ENCODE assay signal across 8 cellular contexts in genomic region chr22:37659066-37659896, GRCh38. TPM values are rescaled to one million over a fixed set of nuclear protein-coding genes. Genes with fewer than 3 reads are reported as not detected.
DNase-seq lines count a peak whose midpoint lies in the region; ATAC-seq and TF ChIP-seq lines count a peak whose summit lies in the region.

No MANE protein-coding gene starts in this region.

- no peak for TF ChIP-seq CTCF in left lung (IDR thresholded peaks at IDR 0.05)
- TF ChIP-seq CTCF in testis (IDR thresholded peaks at IDR 0.05): no peak

- H3K27me3 ChIP-seq in CD4-positive, alpha-beta memory T cell (ENCODE audit: insufficient read depth, low read length): no peaks in the 10 kb centered on the region
- H3K27me3 ChIP-seq in left lung: no peaks in the 10 kb centered on the region
- H3K27me3 ChIP-seq in testis: no peaks in the 10 kb centered on the region

- H3K27me3 Mint-ChIP-seq in CD4-positive, alpha-beta memory T cell: no peaks in the 10 kb centered on the region
- no peaks in the 10 kb centered on the region for H3K27me3 Mint-ChIP-seq in IgD-negative memory B cell

- H3K27ac ChIP-seq in CD4-positive, alpha-beta memory T cell (ENCODE audit: low read depth, low read length): peak overlapping the region; percentile 40
- peak overlapping the region; percentile 17 for H3K27ac ChIP-seq in angular gyrus (ENCODE audit: low read depth, low read length)
- no peak overlapping the region for H3K27ac ChIP-seq in left lung
- H3K27ac ChIP-seq in testis: peak overlapping the region; percentile 68 to 84

- TF ChIP-seq POLR2A in testis (IDR thresholded peaks at IDR 0.05): no peak

- WGBS in testis, 2 donors: 4% methylated on average over 30 to 36 of the region's 68 CpGs

- H3K27ac Mint-ChIP-seq in CD4-positive, alpha-beta memory T cell: peak overlapping the region in 6 of 7 donors; percentile 62 to 86 (median 76)
- peak overlapping the region; percentile 91 to 93 (median 92) for H3K27ac Mint-ChIP-seq in IgD-negative memory B cell

- H3K9me3 ChIP-seq in CD4-positive, alpha-beta memory T cell (ENCODE audit: control insufficient read depth in 1 of 2, low read length in 2 of 2): no peaks in the 10 kb centered on the region
- H3K9me3 ChIP-seq in left lung (no peaks in the 10 kb centered on the region), testis (no peaks in the 10 kb centered on the region)

- peak overlapping the region in 1 of 2 donors; percentile 57 for H3K4me3 ChIP-seq in CD4-positive, alpha-beta memory T cell (ENCODE audit: low read length in 2 of 2)
- peak overlapping the region; percentile 27 to 49 for H3K4me3 ChIP-seq in left lung
- peak overlapping the region; percentile 67 to 69 for H3K4me3 ChIP-seq in testis

- CTCF ChIA-PET in CD4-positive, alpha-beta memory T cell (lab: Charles Lee; ENCODE audit: partially characterized antibody): interaction anchor here (0.8 to 17.5 kb wide), 15 partner anchors 12 to 204 kb away, joined by 3 to 221 read pairs (median 6); partner anchors contain the start of genes GGA1 and LGALS1

- H3K4me1 Mint-ChIP-seq in CD4-positive, alpha-beta memory T cell: peaks cover 27 to 49% (median 37%) of the 10 kb centered on the region in 4 donors
- peaks cover 30 to 42% (median 41%) of the 10 kb centered on the region in 3 donors for H3K4me1 Mint-ChIP-seq in IgD-negative memory B cell

- peak overlapping the region; percentile 78 to 90 (median 82) for H3K4me3 Mint-ChIP-seq in CD4-positive, alpha-beta memory T cell
- peak overlapping the region; percentile 84 to 95 (median 94) for H3K4me3 Mint-ChIP-seq in IgD-negative memory B cell

- H3K4me1 ChIP-seq in CD4-positive, alpha-beta memory T cell (ENCODE audit: insufficient read depth, low read length): peaks cover 33% of the 10 kb centered on the region
- H3K4me1 ChIP-seq in left lung (peaks cover 13 to 41% of the 10 kb centered on the region in 2 donors), testis (peaks cover 32% of the 10 kb centered on the region)

- DNase-seq in CD4-positive, alpha-beta memory T cell: peak in 1 of 5 donors; percentile 38
- peak in 1 of 2 donors; percentile 82 for DNase-seq in left lung
- DNase-seq in testis: peak; percentile 59
- DNase-seq in NK-92 (lab: John Stamatoyannopoulos, UW; ENCODE audit: unreplicated experiment): no peak
- DNase-seq in DMS 273 treated with DMSO at 0.1 percent for 48 hours (lab: John Stamatoyannopoulos, UW): no peak

- POLR2A ChIA-PET in CD4-positive, alpha-beta memory T cell (lab: Charles Lee; ENCODE audit: partially characterized antibody): interaction anchor here (0.6 to 13.9 kb wide), 16 partner anchors 10 to 1579 kb away, joined by 3 to 348 read pairs (median 18); partner anchors contain the start of genes GGA1, LGALS1, NOL12 and SH3BP1

- H3K36me3 ChIP-seq in CD4-positive, alpha-beta memory T cell (ENCODE audit: insufficient read depth, low read length): peaks cover 3% of the 10 kb centered on the region
- H3K36me3 ChIP-seq in left lung (peaks cover 0 to 8% of the 10 kb centered on the region in 2 donors), testis (ENCODE audit: low read depth, missing control alignments) (no peaks in the 10 kb centered on the region)

- no peaks in the 10 kb centered on the region for H3K9me3 Mint-ChIP-seq in CD4-positive, alpha-beta memory T cell
- H3K9me3 Mint-ChIP-seq in IgD-negative memory B cell: no peaks in the 10 kb centered on the region

- intact Hi-C loops in CD4-positive, alpha-beta memory T cell (cut with micrococcal nuclease): loop anchor here (2.0 kb wide), 1 partner anchor 20 kb away; the partner anchor contains the start of gene SH3BP1
- intact Hi-C loops in left lung (cut with DNase I): no loop called here
- intact Hi-C loops in testis (cut with DNase I; ENCODE audit: low total_unique reads): no loop called here

- ATAC-seq in GM19395 (IDR thresholded peaks at IDR 0.05; ENCODE audit: unreplicated experiment): peak; percentile 24
- ATAC-seq in left lung: no peak

- peaks cover 0 to 17% of the 10 kb centered on the region in 2 donors for H3K36me3 Mint-ChIP-seq in CD4-positive, alpha-beta memory T cell
- H3K36me3 Mint-ChIP-seq in IgD-negative memory B cell: peaks cover 2% of the 10 kb centered on the region

RNA-seq across cellular contexts. Expression of gene PDXP, which starts 0.8 kb away (rescaled TPM):
- total RNA-seq in CD4-positive, alpha-beta memory T cell: 1 to 10 TPM; 7.3 to 9.8 TPM
- 1 to 10 TPM in 1 of 2 donors, under 1 TPM in 1; 0.38 to 7.1 TPM for polyA plus RNA-seq in CD4-positive, alpha-beta memory T cell
- polyA plus RNA-seq in IgD-negative memory B cell: 2.4 TPM
- total RNA-seq in left lung: 10 to 100 TPM in 1 of 2 donors, 1 to 10 TPM in 1; 8.3 to 10.1 TPM
- total RNA-seq in testis: 100 to 1,000 TPM in 1 of 2 donors, 10 to 100 TPM in 1; 95.7 to 117 TPM
- polyA plus RNA-seq in testis (ENCODE audit: insufficient read depth, low read depth, low replicate concordance): 51.9 TPM

RNA-seq across cellular contexts. Expression of gene LGALS1, which starts 16.2 kb away (rescaled TPM):
- total RNA-seq in CD4-positive, alpha-beta memory T cell: 10 to 100 TPM; 64.8 to 68.7 TPM
- polyA plus RNA-seq in CD4-positive, alpha-beta memory T cell: 100 to 1,000 TPM; 315 to 358 TPM
- polyA plus RNA-seq in IgD-negative memory B cell (314 TPM), testis (ENCODE audit: insufficient read depth, low read depth, low replicate concordance) (681 TPM)
- total RNA-seq in left lung (100 to 1,000 TPM; 826 to 851 TPM), testis (100 to 1,000 TPM; 466 to 960 TPM)

RNA-seq across cellular contexts. Expression of gene SH3BP1, which starts 19.8 kb away (rescaled TPM):
- 10 to 100 TPM; 84.0 to 89.2 TPM for total RNA-seq in CD4-positive, alpha-beta memory T cell
- polyA plus RNA-seq in CD4-positive, alpha-beta memory T cell: 10 to 100 TPM; 17.6 to 30.3 TPM
- 14.7 TPM for polyA plus RNA-seq in IgD-negative memory B cell
- 10 to 100 TPM; 14.0 to 40.7 TPM for total RNA-seq in left lung
- total RNA-seq in testis: 10 to 100 TPM; 15.7 to 23.6 TPM
- polyA plus RNA-seq in testis (ENCODE audit: insufficient read depth, low read depth, low replicate concordance): 11.9 TPM

RNA-seq across cellular contexts. Expression of gene NOL12, which starts 26.9 kb away (rescaled TPM):
- total RNA-seq in CD4-positive, alpha-beta memory T cell: 10 to 100 TPM; 50.3 to 52.0 TPM
- 10 to 100 TPM; 38.8 to 51.6 TPM for polyA plus RNA-seq in CD4-positive, alpha-beta memory T cell
- 47.0 TPM for polyA plus RNA-seq in IgD-negative memory B cell
- total RNA-seq in left lung: 10 to 100 TPM; 16.2 to 26.3 TPM
- total RNA-seq in testis: 10 to 100 TPM; 46.6 to 51.2 TPM
- polyA plus RNA-seq in testis (ENCODE audit: insufficient read depth, low read depth, low replicate concordance): 76.2 TPM

RNA-seq across cellular contexts. Expression of gene TRIOBP, which starts 37.6 kb away (rescaled TPM):
- total RNA-seq in CD4-positive, alpha-beta memory T cell: 10 to 100 TPM; 25.8 to 26.1 TPM
- polyA plus RNA-seq in CD4-positive, alpha-beta memory T cell: 10 to 100 TPM in 1 of 2 donors, 1 to 10 TPM in 1; 9.2 to 13.0 TPM
- 16.1 TPM for polyA plus RNA-seq in IgD-negative memory B cell
- total RNA-seq in left lung: 10 to 100 TPM; 70.9 to 84.9 TPM
- total RNA-seq in testis: 10 to 100 TPM; 74.0 to 80.2 TPM
- 52.9 TPM for polyA plus RNA-seq in testis (ENCODE audit: insufficient read depth, low read depth, low replicate concordance)

Comparison
In these comparisons a context has a peak if more than half of its experiments do, and no peak if none do; other contexts are left out.
1. H3K27ac ChIP-seq: peak in CD4-positive, alpha-beta memory T cell (single experiment), angular gyrus (single experiment) and testis (2 of 2); none in left lung (0 of 2).
2. RNA of gene PDXP, which starts 0.8 kb away (total RNA-seq): 95.7 to 117 TPM in testis; 8.3 to 10.1 TPM in left lung and 7.3 to 9.8 TPM in CD4-positive, alpha-beta memory T cell; every median in the first group is over 4 times any median in the second.
3. RNA of gene LGALS1, which starts 16.2 kb away (total RNA-seq): 466 to 960 TPM in testis and 826 to 851 TPM in left lung; 64.8 to 68.7 TPM in CD4-positive, alpha-beta memory T cell; every median in the first group is over 4 times any median in the second.